18 cellular contexts compared by ENCODE assay signal in genomic region chr12:56900583-56900982, GRCh38. TPM values are rescaled to one million over a fixed set of nuclear protein-coding genes. Genes with fewer than 3 reads are reported as not detected.
DNase-seq lines count a peak whose midpoint lies in the region; ATAC-seq, FAIRE-seq and TF ChIP-seq lines count a peak whose summit lies in the region.
"Had no signal": no experiment of that assay in that cellular context is flagged by ENCODE, and none has a peak within 500 bp of the region (broad histone marks: within the 10 kb centered on the region; RNA-seq: fewer than 3 reads in every experiment).

No MANE protein-coding gene starts in this region.

- H3K4me1 Mint-ChIP-seq in endodermal cell (no peaks in the 10 kb centered on the region), type B pancreatic cell (ENCODE audit: unreplicated experiment) (no peaks in the 10 kb centered on the region)
- H3K4me1 Mint-ChIP-seq: CD4-positive, CD25-positive, alpha-beta regulatory T cell; neural progenitor cell had no signal

- WGBS in endodermal cell (ENCODE audit: insufficient coverage in 1 of 2, insufficient read length in 1 of 2), 2 experiments = 87 to 100% methylated on average over 3 to 5 of the region's 5 CpGs

- H3K4me1 ChIP-seq in keratinocyte (ENCODE audit: control insufficient read depth, extremely low read depth, insufficient read depth, low read length) (peaks cover 28% of the 10 kb centered on the region), endodermal cell (ENCODE audit: control insufficient read depth, insufficient read depth, low read length) (no peaks in the 10 kb centered on the region)
- H3K4me1 ChIP-seq: neural progenitor cell, right atrium auricular region had no signal

- H3K9me3 Mint-ChIP-seq in endodermal cell (peaks cover 54% of the 10 kb centered on the region), type B pancreatic cell (peaks cover 5% of the 10 kb centered on the region)

- H3K9me1 ChIP-seq in keratinocyte (ENCODE audit: control insufficient read depth, extremely low read depth, insufficient read depth, low read length) = no peaks in the 10 kb centered on the region

- H3K27ac ChIP-seq in keratinocyte (ENCODE audit: control insufficient read depth, insufficient read depth, low read length) (peak overlapping the region; percentile 68), endodermal cell (ENCODE audit: low read depth, low read length) (no peak overlapping the region)
- H3K27ac ChIP-seq: neural progenitor cell, right atrium auricular region had no signal

- H3K27me3 ChIP-seq in keratinocyte (ENCODE audit: control insufficient read depth, extremely low read depth, insufficient read depth, low read length) = no peaks in the 10 kb centered on the region
- no peaks in the 10 kb centered on the region for H3K27me3 ChIP-seq in endodermal cell (ENCODE audit: control insufficient read depth, insufficient read depth, low read length, poor library complexity, severe bottlenecking)
- H3K27me3 ChIP-seq: neural progenitor cell, right atrium auricular region had no signal

- H3K4me3 ChIP-seq in keratinocyte (ENCODE audit: control insufficient read depth in 2 of 3, extremely low read depth in 1 of 3, insufficient read depth in 2 of 3, low read depth in 1 of 3, low read length in 3 of 3) (peak overlapping the region in 1 of 3 experiments; percentile 7), endodermal cell (ENCODE audit: low read length) (no peak overlapping the region)
- H3K4me3 ChIP-seq: neural progenitor cell, right atrium auricular region had no signal

- TF ChIP-seq RAD21 in Ishikawa (IDR thresholded peaks at IDR 0.05; ENCODE audit: low read depth) = no peak

- no peaks in the 10 kb centered on the region for H3K36me3 ChIP-seq in keratinocyte (ENCODE audit: control insufficient read depth in 2 of 2, extremely low read depth in 1 of 2, insufficient read depth in 2 of 2, low read length in 2 of 2)
- H3K36me3 ChIP-seq in endodermal cell (ENCODE audit: control insufficient read depth, insufficient read depth, low read length) = no peaks in the 10 kb centered on the region
- H3K36me3 ChIP-seq: neural progenitor cell, right atrium auricular region had no signal

- H3K79me2 ChIP-seq in keratinocyte (ENCODE audit: control insufficient read depth, insufficient read depth, low read length) = no peaks in the 10 kb centered on the region

- H3K4me2 ChIP-seq in keratinocyte (ENCODE audit: control insufficient read depth, extremely low read depth, insufficient read depth, low read depth, low read length) = peak overlapping the region; percentile 10
- H3K4me2 ChIP-seq: neural progenitor cell had no signal

- H3K9ac ChIP-seq in keratinocyte (ENCODE audit: control insufficient read depth, extremely low read depth, insufficient read depth, low read length) = no peak overlapping the region
- no peak overlapping the region for H3K9ac ChIP-seq in endodermal cell (ENCODE audit: extremely low read depth, low read length, poor library complexity, severe bottlenecking)
- H3K9ac ChIP-seq: neural progenitor cell had no signal

- TF ChIP-seq CTCF in keratinocyte (optimal IDR thresholded peaks at IDR 0.05 in 1 of 3, IDR thresholded peaks at IDR 0.05 in 1 of 3, conservative IDR thresholded peaks at IDR 0.05 in 1 of 3; ENCODE audit: extremely low read depth in 1 of 3, insufficient read depth in 2 of 3, low read length in 3 of 3) (peak; percentile 21 to 47 (median 26)), endodermal cell (conservative IDR thresholded peaks at IDR 0.05) (no peak), type B pancreatic cell (conservative IDR thresholded peaks at IDR 0.05) (no peak)

- H2AFZ ChIP-seq in keratinocyte (ENCODE audit: control insufficient read depth, low read length) = no peak overlapping the region
- H2AFZ ChIP-seq: neural progenitor cell had no signal

- H3K27me3 Mint-ChIP-seq in endodermal cell (ENCODE audit: insufficient read depth) (peaks cover 8% of the 10 kb centered on the region), type B pancreatic cell (peaks cover 4% of the 10 kb centered on the region)

- no peaks in the 10 kb centered on the region for H4K20me1 ChIP-seq in keratinocyte (ENCODE audit: control insufficient read depth, extremely low read depth, insufficient read depth, low read length)

- no peaks in the 10 kb centered on the region for H3K36me3 Mint-ChIP-seq in endodermal cell (ENCODE audit: low read depth)
- H3K36me3 Mint-ChIP-seq in type B pancreatic cell = no peaks in the 10 kb centered on the region
- H3K36me3 Mint-ChIP-seq: CD4-positive, CD25-positive, alpha-beta regulatory T cell; neural progenitor cell had no signal

- DNase-seq in HCEC 1CT (peak; percentile 70), amniotic epithelial cell (ENCODE audit: low read depth) (peak; percentile 18), keratinocyte (ENCODE audit: low read depth, low spot score) (peak; percentile 92), endodermal cell (no peak), type B pancreatic cell (ENCODE audit: extremely low spot score, unreplicated experiment) (no peak)
- DNase-seq: activated T-cell treated with anti-CD3 and anti-CD28 coated beads, Interleukin-2, amount 50 U/mL, for 4 hours; anterior cingulate cortex; CD4-positive, CD25-positive, alpha-beta regulatory T cell; GDM1; NCI-H1092; stimulated activated CD4-positive, alpha-beta T cell treated with anti-CD3 and anti-CD28 coated beads, Interleukin-2, amount 100 ng/mL, for 48 hours; trophoblast cell had no signal

- no peak for ATAC-seq in HG02938 (IDR thresholded peaks at IDR 0.05; ENCODE audit: unreplicated experiment)
- ATAC-seq: activated T-cell treated with anti-CD3 and anti-CD28 coated beads, Interleukin-2, amount 50 U/mL, for 4 hours had no signal

- dilution Hi-C loops in keratinocyte (cut with MboI; ENCODE audit: extremely low pct_ligation_motif_present, low sequenced_read_pairs) = no loop called here

- FAIRE-seq in keratinocyte (lab: Jason Lieb, UNC) = peak; percentile 20

- peaks cover 5% of the 10 kb centered on the region for H3K9me3 ChIP-seq in keratinocyte (ENCODE audit: control insufficient read depth, low read depth, low read length)
- peaks cover 19% of the 10 kb centered on the region for H3K9me3 ChIP-seq in endodermal cell (ENCODE audit: control insufficient read depth, low read length)

- TF ChIP-seq EP300 in Ishikawa (IDR thresholded peaks at IDR 0.05; ENCODE audit: borderline replicate concordance) = no peak

- H3K4me3 Mint-ChIP-seq in endodermal cell (no peak overlapping the region), type B pancreatic cell (no peak overlapping the region)
- H3K4me3 Mint-ChIP-seq: activated T-cell treated with anti-CD3 and anti-CD28 coated beads, Interleukin-2, amount 50 U/mL, for 4 hours; CD4-positive, CD25-positive, alpha-beta regulatory T cell; memory B cell; neural progenitor cell had no signal

- no peak overlapping the region for H3K27ac Mint-ChIP-seq in endodermal cell
- no peak overlapping the region for H3K27ac Mint-ChIP-seq in type B pancreatic cell
- H3K27ac Mint-ChIP-seq: CD4-positive, CD25-positive, alpha-beta regulatory T cell; memory B cell; neural progenitor cell had no signal

TF ChIP-seq in Ishikawa, 13 proteins besides CTCF, POLR2A, EP300 and RAD21 (continues in another document):
- no peak for TF ChIP-seq CREB1 (IDR thresholded peaks at IDR 0.05; ENCODE audit: low read depth)
- TF ChIP-seq USF1 (IDR thresholded peaks at IDR 0.05) = no peak
- no peak for TF ChIP-seq TCF12 (IDR thresholded peaks at IDR 0.05; ENCODE audit: low read depth)

RNA-seq across cellular contexts. Expression of gene SDR9C7, which starts 33.6 kb away (rescaled TPM):
- 1.3 to 2.4 TPM (median 1.3 TPM) in 3 replicates for polyA plus RNA-seq in keratinocyte
- 12.8 TPM for polyA plus RNA-seq in keratinocyte (2011; ENCODE audit: low read depth)
- polyA plus RNA-seq in keratinocyte (2011; cell fraction: cytosol; rRNA removed) = 0.34 and 0.73 TPM in 2 replicates
- 1.7 and 2.2 TPM in 2 replicates for polyA plus RNA-seq in keratinocyte (2011; cell fraction: nucleus; rRNA removed)
- polyA plus RNA-seq in keratinocyte (2012; ENCODE audit: low replicate concordance) = 0.70 and 34.2 TPM in 2 replicates
- 0.83 to 1.8 TPM (median 0.95 TPM) in 3 replicates for polyA minus RNA-seq in keratinocyte
- 1.5 TPM for polyA minus RNA-seq in keratinocyte (2011; cell fraction: cytosol; rRNA and poly(A)+ RNA removed)
- 0.78 and 1.3 TPM in 2 replicates for polyA minus RNA-seq in keratinocyte (2011; cell fraction: nucleus; rRNA and poly(A)+ RNA removed)
- total RNA-seq in endodermal cell = not detected
- polyA plus RNA-seq in endodermal cell (2013, experiment 1 of 2) = 0.21 TPM
- not detected for polyA plus RNA-seq in endodermal cell (2013, experiment 2 of 2)
- total RNA-seq in type B pancreatic cell (ENCODE audit: low replicate concordance) = 0.22 and 0.26 TPM in 2 replicates
- total RNA-seq: activated T-cell treated with anti-CD3 and anti-CD28 coated beads, Interleukin-2, amount 50 U/mL, for 4 hours; CD4-positive, CD25-positive, alpha-beta regulatory T cell; fibroblast of villous mesenchyme had no signal
- polyA plus RNA-seq: CD4-positive, CD25-positive, alpha-beta regulatory T cell had no signal

RNA-seq across cellular contexts. Expression of gene RDH16, which starts 56.8 kb away (rescaled TPM):
- 0.10 to 0.30 TPM (median 0.21 TPM) in 3 replicates for polyA plus RNA-seq in keratinocyte
- polyA plus RNA-seq in keratinocyte (2011; ENCODE audit: low read depth) = 0.66 TPM
- polyA plus RNA-seq in keratinocyte (2011; cell fraction: cytosol; rRNA removed) = 0.02 and 0.04 TPM in 2 replicates
- polyA plus RNA-seq in keratinocyte (2011; cell fraction: nucleus; rRNA removed) = 0.37 and 0.47 TPM in 2 replicates
- polyA plus RNA-seq in keratinocyte (2012; ENCODE audit: low replicate concordance) = 0.05 and 1.0 TPM in 2 replicates
- 0.10 to 0.33 TPM in 2 of 3 replicates, not detected in the other for polyA minus RNA-seq in keratinocyte
- polyA minus RNA-seq in keratinocyte (2011; cell fraction: cytosol; rRNA and poly(A)+ RNA removed) = not detected
- polyA minus RNA-seq in keratinocyte (2011; cell fraction: nucleus; rRNA and poly(A)+ RNA removed) = 0.21 and 0.39 TPM in 2 replicates
- total RNA-seq in endodermal cell (1 to 10 TPM; 1.1 to 3.0 TPM), type B pancreatic cell (ENCODE audit: low replicate concordance) (0.43 and 0.68 TPM in 2 replicates)
- 0.53 TPM for polyA plus RNA-seq in endodermal cell (2013, experiment 1 of 2)
- 0.54 TPM for polyA plus RNA-seq in endodermal cell (2013, experiment 2 of 2)

Comparison
In these comparisons a context has a peak if more than half of its experiments do, and no peak if none do; other contexts are left out.
1. DNase-seq: peak in HCEC 1CT (single experiment), amniotic epithelial cell (single experiment) and keratinocyte (single experiment); none in endodermal cell (single experiment) and type B pancreatic cell (single experiment).
2. CTCF ChIP-seq: peak in keratinocyte (3 of 3); none in endodermal cell (single experiment) and type B pancreatic cell (single experiment).